8 cellular contexts compared by ENCODE assay signal in genomic region chr17:41785876-41786226, GRCh38. TPM values are rescaled to one million over a fixed set of nuclear protein-coding genes. Genes with fewer than 3 reads are reported as not detected.
DNase-seq lines count a peak whose midpoint lies in the region; ATAC-seq lines count a peak whose summit lies in the region.

No MANE protein-coding gene starts in this region.

- peaks cover 95% of the 10 kb centered on the region for H3K27me3 Mint-ChIP-seq in activated naive CD4-positive, alpha-beta T cell treated with anti-CD3 and anti-CD28 coated beads, Interleukin-2, amount 10 ng/mL, durations not matched to agents 7 days and 5 days
- peaks cover 2% of the 10 kb centered on the region for H3K27me3 Mint-ChIP-seq in activated naive CD8-positive, alpha-beta T cell
- peaks cover 44% of the 10 kb centered on the region for H3K27me3 Mint-ChIP-seq in stimulated activated naive CD8-positive, alpha-beta T cell treated with anti-CD3 and anti-CD28 coated beads, Interleukin-15, amount 100 ng/mL, for 72 hours
- peaks cover 62% of the 10 kb centered on the region for H3K27me3 Mint-ChIP-seq in activated CD8-positive, alpha-beta memory T cell treated with anti-CD3 and anti-CD28 coated beads, Interleukin-2, amount 10 ng/mL, durations not matched to agents 7 days and 5 days

- H3K36me3 Mint-ChIP-seq in activated naive CD4-positive, alpha-beta T cell treated with anti-CD3 and anti-CD28 coated beads, Interleukin-2, amount 10 ng/mL, durations not matched to agents 7 days and 5 days: no peaks in the 10 kb centered on the region
- H3K36me3 Mint-ChIP-seq in activated naive CD8-positive, alpha-beta T cell: no peaks in the 10 kb centered on the region
- no peaks in the 10 kb centered on the region for H3K36me3 Mint-ChIP-seq in activated CD8-positive, alpha-beta memory T cell treated with anti-CD3 and anti-CD28 coated beads, Interleukin-2, amount 10 ng/mL, durations not matched to agents 7 days and 5 days

- CTCF ChIA-PET in activated naive CD4-positive, alpha-beta T cell treated with anti-CD3 and anti-CD28 coated beads, Interleukin-2, amount 10 ng/mL, durations not matched to agents 7 days and 5 days (lab: Charles Lee): interaction anchor here (0.6 to 3.4 kb wide), 4 partner anchors 14 to 157 kb away, joined by 3 to 14 read pairs (median 3); no protein-coding TSS in a partner anchor
- CTCF ChIA-PET in activated CD8-positive, alpha-beta memory T cell treated with anti-CD3 and anti-CD28 coated beads, Interleukin-2, amount 10 ng/mL, durations not matched to agents 7 days and 5 days (lab: Charles Lee): interaction anchor here (1.0 to 2.9 kb wide), 9 partner anchors 8 to 90 kb away, joined by 3 to 17 read pairs (median 5); partner anchors contain the start of gene P3H4

- no peak for ATAC-seq in stimulated activated naive CD8-positive, alpha-beta T cell treated with anti-CD3 and anti-CD28 coated beads, Interleukin-15, amount 100 ng/mL, for 72 hours
- no peak for ATAC-seq in activated CD8-positive, alpha-beta memory T cell treated with anti-CD3 and anti-CD28 coated beads, Interleukin-2, amount 10 ng/mL, durations not matched to agents 7 days and 5 days
- no peak for ATAC-seq in HG02623 (IDR thresholded peaks at IDR 0.05; ENCODE audit: unreplicated experiment)

- no peak overlapping the region for H3K27ac Mint-ChIP-seq in activated naive CD4-positive, alpha-beta T cell treated with anti-CD3 and anti-CD28 coated beads, Interleukin-2, amount 10 ng/mL, durations not matched to agents 7 days and 5 days
- H3K27ac Mint-ChIP-seq in activated naive CD8-positive, alpha-beta T cell: no peak overlapping the region
- no peak overlapping the region for H3K27ac Mint-ChIP-seq in stimulated activated naive CD8-positive, alpha-beta T cell treated with anti-CD3 and anti-CD28 coated beads, Interleukin-15, amount 100 ng/mL, for 72 hours
- no peak overlapping the region for H3K27ac Mint-ChIP-seq in activated CD8-positive, alpha-beta memory T cell treated with anti-CD3 and anti-CD28 coated beads, Interleukin-2, amount 10 ng/mL, durations not matched to agents 7 days and 5 days

- DNase-seq in activated naive CD4-positive, alpha-beta T cell treated with anti-CD3 and anti-CD28 coated beads, Interleukin-2, amount 10 ng/mL, durations not matched to agents 7 days and 5 days: no peak
- DNase-seq in activated naive CD4-positive, alpha-beta T cell (lab: John Stamatoyannopoulos, UW): no peak
- DNase-seq in stimulated activated naive CD8-positive, alpha-beta T cell treated with anti-CD3 and anti-CD28 coated beads, Interleukin-15, amount 100 ng/mL, for 72 hours: no peak
- DNase-seq in germinal center (ENCODE audit: low spot score): no peak
- DNase-seq in activated CD8-positive, alpha-beta memory T cell treated with anti-CD3 and anti-CD28 coated beads, Interleukin-2, amount 10 ng/mL, durations not matched to agents 7 days and 5 days: no peak

- peaks cover 6% of the 10 kb centered on the region for H3K4me1 ChIP-seq in iPS-18a (ENCODE audit: control insufficient read depth, low read depth, low read length)

- H3K4me3 ChIP-seq in iPS-18a (ENCODE audit: low read length): peak overlapping the region; percentile 78

- H3K9me3 Mint-ChIP-seq in activated naive CD4-positive, alpha-beta T cell treated with anti-CD3 and anti-CD28 coated beads, Interleukin-2, amount 10 ng/mL, durations not matched to agents 7 days and 5 days: no peaks in the 10 kb centered on the region
- no peaks in the 10 kb centered on the region for H3K9me3 Mint-ChIP-seq in activated naive CD8-positive, alpha-beta T cell (ENCODE audit: low read depth)
- no peaks in the 10 kb centered on the region for H3K9me3 Mint-ChIP-seq in stimulated activated naive CD8-positive, alpha-beta T cell treated with anti-CD3 and anti-CD28 coated beads, Interleukin-15, amount 100 ng/mL, for 72 hours
- no peaks in the 10 kb centered on the region for H3K9me3 Mint-ChIP-seq in activated CD8-positive, alpha-beta memory T cell treated with anti-CD3 and anti-CD28 coated beads, Interleukin-2, amount 10 ng/mL, durations not matched to agents 7 days and 5 days (ENCODE audit: low read depth)

- H3K9ac ChIP-seq in iPS-18a (ENCODE audit: low read length): peak overlapping the region; percentile 90

- H3K4me3 Mint-ChIP-seq in activated naive CD4-positive, alpha-beta T cell treated with anti-CD3 and anti-CD28 coated beads, Interleukin-2, amount 10 ng/mL, durations not matched to agents 7 days and 5 days: peak overlapping the region; percentile 21
- H3K4me3 Mint-ChIP-seq in activated naive CD8-positive, alpha-beta T cell: peak overlapping the region; percentile 66
- H3K4me3 Mint-ChIP-seq in stimulated activated naive CD8-positive, alpha-beta T cell treated with anti-CD3 and anti-CD28 coated beads, Interleukin-15, amount 100 ng/mL, for 72 hours: peak overlapping the region; percentile 36 to 66
- H3K4me3 Mint-ChIP-seq in activated CD8-positive, alpha-beta memory T cell treated with anti-CD3 and anti-CD28 coated beads, Interleukin-2, amount 10 ng/mL, durations not matched to agents 7 days and 5 days: no peak overlapping the region

- H3K4me1 Mint-ChIP-seq in activated naive CD4-positive, alpha-beta T cell treated with anti-CD3 and anti-CD28 coated beads, Interleukin-2, amount 10 ng/mL, durations not matched to agents 7 days and 5 days: peaks cover 30% of the 10 kb centered on the region
- H3K4me1 Mint-ChIP-seq in activated naive CD8-positive, alpha-beta T cell (ENCODE audit: low read depth): peaks cover 31% of the 10 kb centered on the region
- H3K4me1 Mint-ChIP-seq in stimulated activated naive CD8-positive, alpha-beta T cell treated with anti-CD3 and anti-CD28 coated beads, Interleukin-15, amount 100 ng/mL, for 72 hours: peaks cover 45% of the 10 kb centered on the region
- H3K4me1 Mint-ChIP-seq in activated CD8-positive, alpha-beta memory T cell treated with anti-CD3 and anti-CD28 coated beads, Interleukin-2, amount 10 ng/mL, durations not matched to agents 7 days and 5 days: peaks cover 26% of the 10 kb centered on the region

- H3K27me3 ChIP-seq in iPS-18a (ENCODE audit: control insufficient read depth, insufficient read depth, low read length): no peaks in the 10 kb centered on the region

- no peaks in the 10 kb centered on the region for H3K36me3 ChIP-seq in iPS-18a (ENCODE audit: control insufficient read depth, low read depth, low read length)

- no peaks in the 10 kb centered on the region for H3K9me3 ChIP-seq in iPS-18a (ENCODE audit: control insufficient read depth, low read depth, low read length)

- peak overlapping the region; percentile 75 for H3K27ac ChIP-seq in iPS-18a (ENCODE audit: low read length)

RNA-seq across cellular contexts. Expression of gene JUP, which starts 0.7 kb away (rescaled TPM):
- 1 to 10 TPM; 2.3 TPM for total RNA-seq in activated CD8-positive, alpha-beta memory T cell treated with anti-CD3 and anti-CD28 coated beads, Interleukin-2, amount 10 ng/mL, durations not matched to agents 7 days and 5 days

RNA-seq across cellular contexts. Expression of gene P3H4, which starts 25.9 kb away (rescaled TPM):
- 1 to 10 TPM; 2.1 to 3.0 TPM for total RNA-seq in activated CD8-positive, alpha-beta memory T cell treated with anti-CD3 and anti-CD28 coated beads, Interleukin-2, amount 10 ng/mL, durations not matched to agents 7 days and 5 days

RNA-seq across cellular contexts. Expression of gene FKBP10, which starts 27.0 kb away (rescaled TPM):
- total RNA-seq in activated CD8-positive, alpha-beta memory T cell treated with anti-CD3 and anti-CD28 coated beads, Interleukin-2, amount 10 ng/mL, durations not matched to agents 7 days and 5 days: 1 to 10 TPM; 1.3 TPM

RNA-seq across cellular contexts. Expression of gene NT5C3B, which starts 50.2 kb away (rescaled TPM):
- 10 to 100 TPM; 28.2 to 35.0 TPM for total RNA-seq in activated CD8-positive, alpha-beta memory T cell treated with anti-CD3 and anti-CD28 coated beads, Interleukin-2, amount 10 ng/mL, durations not matched to agents 7 days and 5 days

RNA-seq across cellular contexts. Expression of gene HAP1, which starts 51.4 kb away (rescaled TPM):
- under 1 TPM; 0.15 to 0.19 TPM for total RNA-seq in activated CD8-positive, alpha-beta memory T cell treated with anti-CD3 and anti-CD28 coated beads, Interleukin-2, amount 10 ng/mL, durations not matched to agents 7 days and 5 days
